13 cellular contexts compared by ENCODE assay signal in the genomic region with DNA sequence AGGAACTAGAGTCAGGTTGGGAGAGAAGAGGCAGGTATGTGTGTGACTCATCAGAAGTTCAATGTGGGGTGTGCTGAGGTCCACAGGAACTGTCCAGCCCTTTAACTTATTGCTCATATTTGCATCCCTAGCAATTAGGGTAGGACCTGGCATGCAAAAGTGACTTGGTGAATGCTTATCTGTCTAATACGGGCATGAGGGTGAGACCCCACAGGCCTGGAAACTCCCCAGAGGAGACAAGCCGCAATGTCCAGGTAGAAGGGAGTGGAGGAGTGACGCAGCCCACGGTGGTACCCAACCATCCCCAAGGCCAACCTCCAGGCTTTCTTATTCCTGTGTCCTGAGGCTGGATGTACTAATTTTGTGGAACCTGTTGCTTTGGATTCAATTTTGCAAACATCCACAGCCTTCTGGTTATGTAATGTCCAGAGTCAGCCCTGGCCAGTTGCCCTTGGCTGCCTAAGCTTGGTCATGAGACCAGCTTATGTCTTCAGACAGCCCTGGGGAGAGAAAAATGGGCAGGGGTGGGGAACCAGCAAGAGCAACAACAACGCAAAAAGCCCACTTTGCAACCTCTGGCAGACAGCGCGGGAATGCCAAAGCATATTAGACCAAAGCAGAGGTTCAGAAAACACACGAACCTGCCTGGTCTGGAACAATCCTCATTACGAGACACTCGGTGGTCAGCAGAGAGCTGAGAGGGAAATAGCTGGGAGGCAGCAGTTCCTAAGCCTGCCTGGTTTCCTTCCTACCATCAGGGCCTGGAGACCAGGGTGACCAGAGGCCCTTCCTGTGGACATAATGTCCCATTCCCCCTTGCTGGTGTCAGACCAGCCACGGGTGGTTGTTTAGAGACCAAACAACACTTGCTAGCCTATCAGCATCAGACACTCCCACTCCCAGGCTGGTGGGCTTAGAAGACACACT. TPM values are rescaled to one million over a fixed set of nuclear protein-coding genes. Genes with fewer than 3 reads are reported as not detected.
DNase-seq lines count a peak whose midpoint lies in the region; ATAC-seq and TF ChIP-seq lines count a peak whose summit lies in the region.
"Had no signal": no experiment of that assay in that cellular context is flagged by ENCODE, and none has a peak within 500 bp of the region (broad histone marks: within the 10 kb centered on the region; RNA-seq: fewer than 3 reads in every experiment).

No MANE protein-coding gene starts in this region.

- peak overlapping the region in 1 of 2 donors; percentile 12 for H3K4me3 ChIP-seq in ascending aorta
- no peak overlapping the region for H3K4me3 ChIP-seq in heart left ventricle
- H3K4me3 ChIP-seq in tibial artery, result no peak overlapping the region
- H3K4me3 ChIP-seq: GM12878 had no signal

- 36 to 42% (median 39%) methylated on average over 11 of the region's 11 CpGs for WGBS in heart left ventricle, 4 donors

- H3K4me1 ChIP-seq in ascending aorta (peaks cover 26 to 46% of the 10 kb centered on the region in 2 donors), heart left ventricle (peaks cover 41 to 100% (median 85%) of the 10 kb centered on the region in 12 donors), tibial artery (peaks cover 5 to 90% (median 79%) of the 10 kb centered on the region in 4 donors)

- no peaks in the 10 kb centered on the region for H3K9me3 ChIP-seq in ascending aorta
- no peaks in the 10 kb centered on the region for H3K9me3 ChIP-seq in heart left ventricle
- no peaks in the 10 kb centered on the region for H3K9me3 ChIP-seq in tibial artery

- H3K27ac ChIP-seq in ascending aorta, result peak overlapping the region; percentile 75 to 77
- peak overlapping the region; percentile 69 to 94 (median 83) for H3K27ac ChIP-seq in heart left ventricle
- H3K27ac ChIP-seq in tibial artery, result peak overlapping the region; percentile 78 to 96

- peak; percentile 23 to 53 (median 28) for ATAC-seq in heart left ventricle
- ATAC-seq: GM12878 had no signal

- intact Hi-C loops in ascending aorta (cut with DNase I) (loop anchor here (5.0 kb wide), 1 partner anchor 229 kb away; no protein-coding TSS in a partner anchor), heart left ventricle (cut with DNase I) (loop anchor here in 5 of 10 donors (2.0 to 5.0 kb wide), 3 partner anchors 18 to 49 kb away; a partner anchor contains a TSS), tibial artery (cut with DNase I; ENCODE audit: low total_unique reads) (loop anchor here (5.0 kb wide), 2 partner anchors 49 to 234 kb away; a partner anchor contains a TSS)

- no peaks in the 10 kb centered on the region for H3K36me3 ChIP-seq in ascending aorta
- H3K36me3 ChIP-seq in heart left ventricle, result peaks cover 0 to 45% (median 39%) of the 10 kb centered on the region in 9 donors
- H3K36me3 ChIP-seq in tibial artery, result peaks cover 13 to 18% (median 17%) of the 10 kb centered on the region in 3 donors

- H3K27me3 ChIP-seq in ascending aorta (no peaks in the 10 kb centered on the region), heart left ventricle (no peaks in the 10 kb centered on the region), tibial artery (no peaks in the 10 kb centered on the region)

- TF ChIP-seq POLR2A in heart left ventricle (IDR thresholded peaks at IDR 0.05), result no peak

- TF ChIP-seq CTCF in ascending aorta (IDR thresholded peaks at IDR 0.05) (no peak), heart left ventricle (IDR thresholded peaks at IDR 0.05) (no peak), tibial artery (IDR thresholded peaks at IDR 0.05) (peak in 1 of 2 experiments; percentile 4)

- peak; percentile 58 to 91 for DNase-seq in ascending aorta (ENCODE audit: low spot score in 2 of 2)
- peak; percentile 67 to 89 (median 77) for DNase-seq in heart left ventricle
- peak; percentile 18 for DNase-seq in occipital lobe (lab: John Stamatoyannopoulos, UW)
- DNase-seq in tibial artery, result peak; percentile 95 to 96
- DNase-seq in ecto neural progenitor cell (ENCODE audit: low spot score), result no peak
- DNase-seq in NCI-H2171 treated with DMSO at 0.1 percent for 48 hours (lab: John Stamatoyannopoulos, UW), result no peak
- no peak for DNase-seq in NCI-H1694 (lab: John Stamatoyannopoulos, UW)
- DNase-seq in GOT3 (lab: John Stamatoyannopoulos, UW), result no peak
- DNase-seq: NCI-H1417; NK-92 treated with Interleukin-12 subunit alpha and Interleukin-12 subunit beta, amount 100 ng/mL, for 24 hours; stimulated activated CD4-positive, alpha-beta T cell treated with anti-CD3 and anti-CD28 coated beads, Interleukin-12 subunit alpha, Interleukin-12 subunit beta, amount 100 ng/mL, for 4 hours; SW 1271 had no signal

RNA-seq across cellular contexts. Expression of a gene that starts 49.3 kb away (rescaled TPM):
- 394 TPM for total RNA-seq in ascending aorta
- total RNA-seq in heart left ventricle, result 100 to 1,000 TPM; 121 to 629 (median 187) TPM
- polyA plus RNA-seq in heart left ventricle, result 100 to 1,000 TPM; 112 to 137 TPM
- 11.5 TPM for total RNA-seq in occipital lobe

Comparison
In these comparisons a context has a peak if more than half of its experiments do, and no peak if none do; other contexts are left out.
1. DNase-seq: peak in ascending aorta (2 of 2), heart left ventricle (5 of 5), occipital lobe (single experiment) and tibial artery (2 of 2); none in ecto neural progenitor cell (single experiment), NCI-H2171 treated with DMSO at 0.1 percent for 48 hours (single experiment), NCI-H1694 (single experiment) and GOT3 (single experiment).
2. Peak in every context shown above with its lines, with median percentiles within 50 percentile points of each other: H3K27ac ChIP-seq.